Comparison of ENCODE assay signal across 27 cellular contexts in the genomic region with DNA sequence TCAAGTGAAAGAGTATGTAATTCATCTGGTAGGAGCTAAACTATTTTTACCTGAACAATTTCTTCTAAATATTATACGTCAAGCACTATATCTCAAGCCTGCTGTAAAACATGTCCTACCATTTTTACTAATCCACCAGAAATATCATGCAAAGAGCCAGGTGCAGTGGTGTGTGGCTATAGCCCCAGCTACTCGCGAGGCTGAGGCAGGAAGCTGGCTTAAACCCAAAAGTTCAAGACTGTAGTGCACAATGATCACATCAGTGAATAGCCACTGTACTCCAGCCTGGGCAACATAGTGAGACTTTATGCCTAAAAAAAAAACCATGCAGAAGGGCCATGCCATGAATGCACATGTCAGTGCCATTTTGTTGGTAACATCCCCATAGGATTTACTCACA.
DNase-seq lines count a peak whose midpoint lies in the region; ATAC-seq, FAIRE-seq and TF ChIP-seq lines count a peak whose summit lies in the region.
"Had no signal": no experiment of that assay in that cellular context is flagged by ENCODE, and none has a peak within 500 bp of the region (broad histone marks: within the 10 kb centered on the region; RNA-seq: fewer than 3 reads in every experiment).

No MANE protein-coding gene starts in this region.

- no peak for TF ChIP-seq POLR2A in GM18505 (IDR thresholded peaks at IDR 0.05; ENCODE audit: borderline replicate concordance, extremely low read depth, insufficient read depth, insufficient read length)

- DNase-seq in NCI-H69 (lab: John Stamatoyannopoulos, UW) (peak; percentile 11), GF-D8 (lab: John Stamatoyannopoulos, UW) (no peak), SIG-M5 treated with dmso at 0.1 percent for 504 hours (lab: John Stamatoyannopoulos, UW; ENCODE audit: unreplicated experiment) (no peak), 8988T (no peak), urothelium cell line (ENCODE audit: low spot score) (no peak)
- DNase-seq: activated CD4-positive, CD25-positive, alpha-beta regulatory T cell; activated naive CD4-positive, alpha-beta T cell treated with anti-CD3 and anti-CD28 coated beads, Interleukin-2, amount 50 U/mL, for 16 hours; activated T-cell treated with anti-CD3 and anti-CD28 coated beads, Interleukin-2, amount 50 U/mL, for 72 hours; CD4-positive, alpha-beta memory T cell; effector memory CD4-positive, alpha-beta T cell; GM23248; IMR-90; left cardiac atrium; mesendoderm; MG63; naive thymus-derived CD8-positive, alpha-beta T cell; NCI-H187; NCI-H82; pancreas; stimulated activated naive CD4-positive, alpha-beta T cell; T-helper 9 cell; tibial artery had no signal

- FAIRE-seq in urothelium cell line (lab: Jason Lieb, UNC): no peak
- FAIRE-seq: astrocyte, pancreas had no signal

- ATAC-seq in GM18505 (IDR thresholded peaks at IDR 0.05; ENCODE audit: unreplicated experiment) (peak; percentile 84), GM21576 (IDR thresholded peaks at IDR 0.05; ENCODE audit: unreplicated experiment) (peak; percentile 72), HG03064 (IDR thresholded peaks at IDR 0.05; ENCODE audit: low read depth, unreplicated experiment) (peak; percentile 69)
- ATAC-seq: activated T-cell treated with anti-CD3 and anti-CD28 coated beads, Interleukin-2, amount 50 U/mL, for 72 hours; left cardiac atrium; naive thymus-derived CD8-positive, alpha-beta T cell; Panc1; pancreas had no signal
